Comparison of ENCODE assay signal across 1 cellular context in the genomic region with DNA sequence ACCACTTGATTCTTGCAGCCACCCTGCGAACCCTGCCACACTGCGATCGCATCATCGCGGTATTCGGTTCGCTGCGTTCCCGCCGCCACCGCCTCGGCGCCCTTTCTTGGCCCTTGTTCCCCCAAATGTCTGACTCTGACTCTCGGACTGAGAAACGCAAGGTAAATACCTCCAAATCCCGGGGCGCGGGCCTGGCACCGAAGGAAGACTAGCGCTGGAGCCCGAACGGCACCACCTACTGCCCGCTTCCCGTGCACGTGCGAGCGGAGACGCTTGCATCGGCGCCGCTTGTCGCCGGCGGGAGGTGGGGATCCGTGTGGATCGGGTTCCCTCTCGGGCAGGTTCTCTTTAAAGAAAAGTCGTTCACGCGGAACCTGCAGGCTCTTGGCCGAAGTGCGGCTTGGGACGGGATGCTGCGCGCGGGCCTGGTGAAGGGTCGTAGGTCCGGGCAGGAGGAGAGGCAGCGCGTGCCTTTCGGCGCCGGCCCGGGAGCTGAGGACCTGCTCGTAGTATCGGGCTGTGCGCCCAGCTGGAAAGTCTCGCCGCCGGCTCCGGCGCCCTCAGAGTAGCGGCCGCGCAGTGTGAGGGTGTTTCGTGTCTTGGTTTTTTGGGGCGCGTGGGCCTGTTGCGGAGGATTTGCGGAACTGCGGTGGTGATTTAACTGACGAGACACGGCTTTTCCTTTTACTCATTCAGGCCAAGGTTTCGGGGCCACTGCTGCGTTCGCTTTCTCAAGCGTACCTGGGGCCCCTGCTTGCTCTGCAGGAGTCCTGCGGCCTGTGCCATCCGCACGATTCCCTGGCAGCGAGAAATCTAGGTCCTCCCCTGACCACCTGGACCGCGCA.
TF ChIP-seq lines count a peak whose summit lies in the region.

No MANE protein-coding gene starts in this region.

TF ChIP-seq in K562, 482 proteins besides CTCF, POLR2A, EP300 and RAD21 (continued from another document and continues in another):
- TF ChIP-seq, protein P1, sequence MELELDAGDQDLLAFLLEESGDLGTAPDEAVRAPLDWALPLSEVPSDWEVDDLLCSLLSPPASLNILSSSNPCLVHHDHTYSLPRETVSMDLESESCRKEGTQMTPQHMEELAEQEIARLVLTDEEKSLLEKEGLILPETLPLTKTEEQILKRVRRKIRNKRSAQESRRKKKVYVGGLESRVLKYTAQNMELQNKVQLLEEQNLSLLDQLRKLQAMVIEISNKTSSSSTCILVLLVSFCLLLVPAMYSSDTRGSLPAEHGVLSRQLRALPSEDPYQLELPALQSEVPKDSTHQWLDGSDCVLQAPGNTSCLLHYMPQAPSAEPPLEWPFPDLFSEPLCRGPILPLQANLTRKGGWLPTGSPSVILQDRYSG (tag; conservative IDR thresholded peaks at IDR 0.05; ENCODE audit: low read depth): no peak
- no peak for TF ChIP-seq HIVEP1 (CRISPR knock-in tag; IDR thresholded peaks at IDR 0.05)
- TF ChIP-seq, protein P2, sequence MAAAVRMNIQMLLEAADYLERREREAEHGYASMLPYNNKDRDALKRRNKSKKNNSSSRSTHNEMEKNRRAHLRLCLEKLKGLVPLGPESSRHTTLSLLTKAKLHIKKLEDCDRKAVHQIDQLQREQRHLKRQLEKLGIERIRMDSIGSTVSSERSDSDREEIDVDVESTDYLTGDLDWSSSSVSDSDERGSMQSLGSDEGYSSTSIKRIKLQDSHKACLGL (CRISPR knock-in tag; IDR thresholded peaks at IDR 0.05; ENCODE audit: borderline replicate concordance, poor library complexity, severe bottlenecking): no peak
- no peak for TF ChIP-seq RFX1 (IDR thresholded peaks at IDR 0.05)
- TF ChIP-seq NR2F6 (CRISPR knock-in tag; IDR thresholded peaks at IDR 0.05): no peak
- 0 out of 2 replicates have a peak, but pooled peaks have one; percentile 51 for TF ChIP-seq ZBTB1 (CRISPR knock-in tag; IDR thresholded peaks at IDR 0.05; ENCODE audit: borderline replicate concordance, low read depth)
- TF ChIP-seq SPI1 (IDR thresholded peaks at IDR 0.05; ENCODE audit: borderline replicate concordance, low read depth, low read length): peak; percentile 66
- TF ChIP-seq, protein P3, sequence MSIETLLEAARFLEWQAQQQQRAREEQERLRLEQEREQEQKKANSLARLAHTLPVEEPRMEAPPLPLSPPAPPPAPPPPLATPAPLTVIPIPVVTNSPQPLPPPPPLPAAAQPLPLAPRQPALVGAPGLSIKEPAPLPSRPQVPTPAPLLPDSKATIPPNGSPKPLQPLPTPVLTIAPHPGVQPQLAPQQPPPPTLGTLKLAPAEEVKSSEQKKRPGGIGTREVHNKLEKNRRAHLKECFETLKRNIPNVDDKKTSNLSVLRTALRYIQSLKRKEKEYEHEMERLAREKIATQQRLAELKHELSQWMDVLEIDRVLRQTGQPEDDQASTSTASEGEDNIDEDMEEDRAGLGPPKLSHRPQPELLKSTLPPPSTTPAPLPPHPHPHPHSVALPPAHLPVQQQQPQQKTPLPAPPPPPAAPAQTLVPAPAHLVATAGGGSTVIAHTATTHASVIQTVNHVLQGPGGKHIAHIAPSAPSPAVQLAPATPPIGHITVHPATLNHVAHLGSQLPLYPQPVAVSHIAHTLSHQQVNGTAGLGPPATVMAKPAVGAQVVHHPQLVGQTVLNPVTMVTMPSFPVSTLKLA (conservative IDR thresholded peaks at IDR 0.05): peak; percentile 60 to 66
- no peak for TF ChIP-seq FOXJ3 (CRISPR knock-in tag; IDR thresholded peaks at IDR 0.05)
- no peak for TF ChIP-seq TRIM24 (IDR thresholded peaks at IDR 0.05)
- TF ChIP-seq, protein P4, sequence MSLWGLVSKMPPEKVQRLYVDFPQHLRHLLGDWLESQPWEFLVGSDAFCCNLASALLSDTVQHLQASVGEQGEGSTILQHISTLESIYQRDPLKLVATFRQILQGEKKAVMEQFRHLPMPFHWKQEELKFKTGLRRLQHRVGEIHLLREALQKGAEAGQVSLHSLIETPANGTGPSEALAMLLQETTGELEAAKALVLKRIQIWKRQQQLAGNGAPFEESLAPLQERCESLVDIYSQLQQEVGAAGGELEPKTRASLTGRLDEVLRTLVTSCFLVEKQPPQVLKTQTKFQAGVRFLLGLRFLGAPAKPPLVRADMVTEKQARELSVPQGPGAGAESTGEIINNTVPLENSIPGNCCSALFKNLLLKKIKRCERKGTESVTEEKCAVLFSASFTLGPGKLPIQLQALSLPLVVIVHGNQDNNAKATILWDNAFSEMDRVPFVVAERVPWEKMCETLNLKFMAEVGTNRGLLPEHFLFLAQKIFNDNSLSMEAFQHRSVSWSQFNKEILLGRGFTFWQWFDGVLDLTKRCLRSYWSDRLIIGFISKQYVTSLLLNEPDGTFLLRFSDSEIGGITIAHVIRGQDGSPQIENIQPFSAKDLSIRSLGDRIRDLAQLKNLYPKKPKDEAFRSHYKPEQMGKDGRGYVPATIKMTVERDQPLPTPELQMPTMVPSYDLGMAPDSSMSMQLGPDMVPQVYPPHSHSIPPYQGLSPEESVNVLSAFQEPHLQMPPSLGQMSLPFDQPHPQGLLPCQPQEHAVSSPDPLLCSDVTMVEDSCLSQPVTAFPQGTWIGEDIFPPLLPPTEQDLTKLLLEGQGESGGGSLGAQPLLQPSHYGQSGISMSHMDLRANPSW (CRISPR knock-in tag; IDR thresholded peaks at IDR 0.05): 0 out of 2 replicates have a peak, but pooled peaks have one; percentile 16
- TF ChIP-seq, protein P5, sequence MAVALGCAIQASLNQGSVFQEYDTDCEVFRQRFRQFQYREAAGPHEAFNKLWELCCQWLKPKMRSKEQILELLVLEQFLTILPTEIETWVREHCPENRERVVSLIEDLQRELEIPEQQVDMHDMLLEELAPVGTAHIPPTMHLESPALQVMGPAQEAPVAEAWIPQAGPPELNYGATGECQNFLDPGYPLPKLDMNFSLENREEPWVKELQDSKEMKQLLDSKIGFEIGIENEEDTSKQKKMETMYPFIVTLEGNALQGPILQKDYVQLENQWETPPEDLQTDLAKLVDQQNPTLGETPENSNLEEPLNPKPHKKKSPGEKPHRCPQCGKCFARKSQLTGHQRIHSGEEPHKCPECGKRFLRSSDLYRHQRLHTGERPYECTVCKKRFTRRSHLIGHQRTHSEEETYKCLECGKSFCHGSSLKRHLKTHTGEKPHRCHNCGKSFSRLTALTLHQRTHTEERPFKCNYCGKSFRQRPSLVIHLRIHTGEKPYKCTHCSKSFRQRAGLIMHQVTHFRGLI (CRISPR knock-in tag; IDR thresholded peaks at IDR 0.05): no peak
- TF ChIP-seq SMAD3 (CRISPR knock-in tag; conservative IDR thresholded peaks at IDR 0.05): no peak
- TF ChIP-seq ELF2 (CRISPR knock-in tag; IDR thresholded peaks at IDR 0.05): no peak
- TF ChIP-seq ARHGAP35 (IDR thresholded peaks at IDR 0.05; ENCODE audit: partially characterized antibody): no peak
- TF ChIP-seq, protein P6, sequence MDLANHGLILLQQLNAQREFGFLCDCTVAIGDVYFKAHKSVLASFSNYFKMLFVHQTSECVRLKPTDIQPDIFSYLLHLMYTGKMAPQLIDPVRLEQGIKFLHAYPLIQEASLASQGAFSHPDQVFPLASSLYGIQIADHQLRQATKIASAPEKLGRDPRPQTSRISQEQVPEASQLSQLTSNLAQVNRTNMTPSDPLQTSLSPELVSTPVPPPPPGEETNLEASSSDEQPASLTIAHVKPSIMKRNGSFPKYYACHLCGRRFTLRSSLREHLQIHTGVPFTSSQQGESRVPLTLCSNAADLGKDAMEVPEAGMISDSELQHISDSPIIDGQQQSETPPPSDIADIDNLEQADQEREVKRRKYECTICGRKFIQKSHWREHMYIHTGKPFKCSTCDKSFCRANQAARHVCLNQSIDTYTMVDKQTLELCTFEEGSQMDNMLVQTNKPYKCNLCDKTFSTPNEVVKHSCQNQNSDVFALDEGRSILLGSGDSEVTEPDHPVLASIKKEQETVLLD (IDR thresholded peaks at IDR 0.05): no peak
- TF ChIP-seq BRF1 (IDR thresholded peaks at IDR 0.05; ENCODE audit: borderline replicate concordance, extremely low read depth, insufficient read length): no peak
- TF ChIP-seq NFXL1 (CRISPR knock-in tag; IDR thresholded peaks at IDR 0.05): no peak
- no peak for TF ChIP-seq ZNF175 (CRISPR knock-in tag; IDR thresholded peaks at IDR 0.05; ENCODE audit: low read depth)
- TF ChIP-seq LCOR (CRISPR knock-in tag; IDR thresholded peaks at IDR 0.05): peak; percentile 43; the same call in 1 of the 2 replicates
- no peak; the same call in 1 of the 2 replicates for TF ChIP-seq CXXC5 (CRISPR knock-in tag; IDR thresholded peaks at IDR 0.05)
- TF ChIP-seq CBX1 (IDR thresholded peaks at IDR 0.05; ENCODE audit: low read depth): peak; percentile 39; the same call in 1 of the 2 replicates
- TF ChIP-seq, protein P7, sequence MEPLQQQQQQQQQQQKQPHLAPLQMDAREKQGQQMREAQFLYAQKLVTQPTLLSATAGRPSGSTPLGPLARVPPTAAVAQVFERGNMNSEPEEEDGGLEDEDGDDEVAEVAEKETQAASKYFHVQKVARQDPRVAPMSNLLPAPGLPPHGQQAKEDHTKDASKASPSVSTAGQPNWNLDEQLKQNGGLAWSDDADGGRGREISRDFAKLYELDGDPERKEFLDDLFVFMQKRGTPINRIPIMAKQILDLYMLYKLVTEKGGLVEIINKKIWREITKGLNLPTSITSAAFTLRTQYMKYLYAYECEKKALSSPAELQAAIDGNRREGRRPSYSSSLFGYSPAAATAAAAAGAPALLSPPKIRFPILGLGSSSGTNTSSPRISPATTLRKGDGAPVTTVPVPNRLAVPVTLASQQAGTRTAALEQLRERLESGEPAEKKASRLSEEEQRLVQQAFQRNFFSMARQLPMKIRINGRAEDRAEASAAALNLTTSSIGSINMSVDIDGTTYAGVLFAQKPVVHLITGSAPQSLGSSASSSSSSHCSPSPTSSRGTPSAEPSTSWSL (CRISPR knock-in tag; IDR thresholded peaks at IDR 0.05; ENCODE audit: borderline replicate concordance): no peak
- TF ChIP-seq BRCA1 (IDR thresholded peaks at IDR 0.05): no peak
- TF ChIP-seq BRCA1 (CRISPR knock-in tag; IDR thresholded peaks at IDR 0.05): no peak
- TF ChIP-seq HDAC1 (IDR thresholded peaks at IDR 0.05): 0 out of 4 replicates have a peak, but pooled peaks of 1 of the 2 experiments have one; percentile 37
- TF ChIP-seq, protein P8, sequence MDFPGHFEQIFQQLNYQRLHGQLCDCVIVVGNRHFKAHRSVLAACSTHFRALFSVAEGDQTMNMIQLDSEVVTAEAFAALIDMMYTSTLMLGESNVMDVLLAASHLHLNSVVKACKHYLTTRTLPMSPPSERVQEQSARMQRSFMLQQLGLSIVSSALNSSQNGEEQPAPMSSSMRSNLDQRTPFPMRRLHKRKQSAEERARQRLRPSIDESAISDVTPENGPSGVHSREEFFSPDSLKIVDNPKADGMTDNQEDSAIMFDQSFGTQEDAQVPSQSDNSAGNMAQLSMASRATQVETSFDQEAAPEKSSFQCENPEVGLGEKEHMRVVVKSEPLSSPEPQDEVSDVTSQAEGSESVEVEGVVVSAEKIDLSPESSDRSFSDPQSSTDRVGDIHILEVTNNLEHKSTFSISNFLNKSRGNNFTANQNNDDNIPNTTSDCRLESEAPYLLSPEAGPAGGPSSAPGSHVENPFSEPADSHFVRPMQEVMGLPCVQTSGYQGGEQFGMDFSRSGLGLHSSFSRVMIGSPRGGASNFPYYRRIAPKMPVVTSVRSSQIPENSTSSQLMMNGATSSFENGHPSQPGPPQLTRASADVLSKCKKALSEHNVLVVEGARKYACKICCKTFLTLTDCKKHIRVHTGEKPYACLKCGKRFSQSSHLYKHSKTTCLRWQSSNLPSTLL (IDR thresholded peaks at IDR 0.05): no peak
- no peak for TF ChIP-seq ZNF778 (CRISPR knock-in tag; IDR thresholded peaks at IDR 0.05)
- no peak for TF ChIP-seq POLR3G (IDR thresholded peaks at IDR 0.05; ENCODE audit: extremely low read depth, insufficient read length, insufficient replicate concordance)
- TF ChIP-seq, protein P9, sequence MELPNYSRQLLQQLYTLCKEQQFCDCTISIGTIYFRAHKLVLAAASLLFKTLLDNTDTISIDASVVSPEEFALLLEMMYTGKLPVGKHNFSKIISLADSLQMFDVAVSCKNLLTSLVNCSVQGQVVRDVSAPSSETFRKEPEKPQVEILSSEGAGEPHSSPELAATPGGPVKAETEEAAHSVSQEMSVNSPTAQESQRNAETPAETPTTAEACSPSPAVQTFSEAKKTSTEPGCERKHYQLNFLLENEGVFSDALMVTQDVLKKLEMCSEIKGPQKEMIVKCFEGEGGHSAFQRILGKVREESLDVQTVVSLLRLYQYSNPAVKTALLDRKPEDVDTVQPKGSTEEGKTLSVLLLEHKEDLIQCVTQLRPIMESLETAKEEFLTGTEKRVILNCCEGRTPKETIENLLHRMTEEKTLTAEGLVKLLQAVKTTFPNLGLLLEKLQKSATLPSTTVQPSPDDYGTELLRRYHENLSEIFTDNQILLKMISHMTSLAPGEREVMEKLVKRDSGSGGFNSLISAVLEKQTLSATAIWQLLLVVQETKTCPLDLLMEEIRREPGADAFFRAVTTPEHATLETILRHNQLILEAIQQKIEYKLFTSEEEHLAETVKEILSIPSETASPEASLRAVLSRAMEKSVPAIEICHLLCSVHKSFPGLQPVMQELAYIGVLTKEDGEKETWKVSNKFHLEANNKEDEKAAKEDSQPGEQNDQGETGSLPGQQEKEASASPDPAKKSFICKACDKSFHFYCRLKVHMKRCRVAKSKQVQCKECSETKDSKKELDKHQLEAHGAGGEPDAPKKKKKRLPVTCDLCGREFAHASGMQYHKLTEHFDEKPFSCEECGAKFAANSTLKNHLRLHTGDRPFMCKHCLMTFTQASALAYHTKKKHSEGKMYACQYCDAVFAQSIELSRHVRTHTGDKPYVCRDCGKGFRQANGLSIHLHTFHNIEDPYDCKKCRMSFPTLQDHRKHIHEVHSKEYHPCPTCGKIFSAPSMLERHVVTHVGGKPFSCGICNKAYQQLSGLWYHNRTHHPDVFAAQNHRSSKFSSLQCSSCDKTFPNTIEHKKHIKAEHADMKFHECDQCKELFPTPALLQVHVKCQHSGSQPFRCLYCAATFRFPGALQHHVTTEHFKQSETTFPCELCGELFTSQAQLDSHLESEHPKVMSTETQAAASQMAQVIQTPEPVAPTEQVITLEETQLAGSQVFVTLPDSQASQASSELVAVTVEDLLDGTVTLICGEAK (IDR thresholded peaks at IDR 0.05): no peak
- TF ChIP-seq, protein P9 (CRISPR knock-in tag; IDR thresholded peaks at IDR 0.05): no peak
- TF ChIP-seq MXI1 (IDR thresholded peaks at IDR 0.05; ENCODE audit: low read depth, low read length): no peak
